Comparison of ENCODE assay signal across 8 cellular contexts in the genomic region with DNA sequence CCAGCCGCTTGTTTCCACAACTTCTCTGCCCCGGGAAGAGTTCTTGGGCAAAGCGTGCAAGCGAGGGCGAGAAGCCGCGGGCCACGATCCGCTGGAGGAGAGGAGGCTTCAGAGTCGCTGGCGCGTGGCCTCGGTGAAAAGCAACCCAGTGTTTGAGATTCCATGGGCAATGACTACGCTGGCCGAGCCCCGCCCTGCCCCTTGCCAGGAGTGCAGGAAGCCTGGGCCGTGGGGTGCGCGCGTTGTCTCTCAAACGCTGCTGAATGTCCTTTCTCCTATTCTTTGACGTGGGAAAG. TPM values are rescaled to one million over a fixed set of nuclear protein-coding genes. Genes with fewer than 3 reads are reported as not detected.
A peak's percentile ranks its signal among the peaks of the same experiment; 100 is the strongest.
DNase-seq lines count a peak whose midpoint lies in the region; FAIRE-seq and TF ChIP-seq lines count a peak whose summit lies in the region.

No MANE protein-coding gene starts in this region.

- H3K4me1 ChIP-seq in DOHH2 (ENCODE audit: control insufficient read depth, low read length) (no peaks in the 10 kb centered on the region; the same call in 1 of the 2 replicates), OCI-LY1 (ENCODE audit: insufficient read depth, low read length, severe bottlenecking) (no peaks in the 10 kb centered on the region), esophagus (ENCODE audit: control insufficient read depth in 2 of 2, insufficient read depth in 2 of 2, low read length in 1 of 2) (peaks cover 4 to 14% of the 10 kb centered on the region in 2 donors)

- TF ChIP-seq POLR2A in GM12891 (IDR thresholded peaks at IDR 0.05; ENCODE audit: low read depth, low read length) = no peak

- H3K79me2 ChIP-seq in DOHH2 (ENCODE audit: control insufficient read depth, low read length) = no peaks in the 10 kb centered on the region
- no peaks in the 10 kb centered on the region for H3K79me2 ChIP-seq in OCI-LY1 (ENCODE audit: insufficient read depth, low read length)
- H3K79me2 ChIP-seq in neural cell (replicated peaks; ENCODE audit: insufficient read depth, low read length) = no peaks in the 10 kb centered on the region

- H3F3A ChIP-seq in DOHH2 (ENCODE audit: control insufficient read depth, insufficient read depth) (no peaks in the 10 kb centered on the region), OCI-LY1 (ENCODE audit: insufficient read depth, low read length) (no peaks in the 10 kb centered on the region), neural cell (ENCODE audit: insufficient read depth, low read length, poor library complexity, severe bottlenecking) (no peaks in the 10 kb centered on the region)

- no peak for TF ChIP-seq RAD21 in neural cell (conservative IDR thresholded peaks at IDR 0.05)

- H4K20me1 ChIP-seq in DOHH2 (ENCODE audit: control insufficient read depth, insufficient read depth, low read depth, low read length) (no peaks in the 10 kb centered on the region), OCI-LY1 (ENCODE audit: insufficient read depth, low read length) (no peaks in the 10 kb centered on the region), neural cell (ENCODE audit: insufficient read depth) (no peaks in the 10 kb centered on the region)

- H3K9me3 ChIP-seq in DOHH2 (ENCODE audit: control insufficient read depth, insufficient read depth, low read length) = no peaks in the 10 kb centered on the region
- no peaks in the 10 kb centered on the region for H3K9me3 ChIP-seq in OCI-LY1 (ENCODE audit: low read length)
- peaks cover 0 to 3% of the 10 kb centered on the region in 2 donors for H3K9me3 ChIP-seq in esophagus (ENCODE audit: control insufficient read depth in 2 of 2, insufficient read depth in 1 of 2, low read depth in 1 of 2, low read length in 1 of 2)
- no peaks in the 10 kb centered on the region for H3K9me3 ChIP-seq in neural cell (ENCODE audit: low read length)

- H3K9ac ChIP-seq in OCI-LY1 (ENCODE audit: low read length) (no peak overlapping the region), neural cell (ENCODE audit: low read length) (peak overlapping the region; percentile 67)

- H2AFZ ChIP-seq in OCI-LY1 (ENCODE audit: low read length) = no peak overlapping the region
- peak overlapping the region; percentile 80 for H2AFZ ChIP-seq in neural cell (ENCODE audit: low read depth, low read length)

- H3K27me3 ChIP-seq in DOHH2 (ENCODE audit: control insufficient read depth, low read length) = peaks cover 16% of the 10 kb centered on the region
- H3K27me3 ChIP-seq in OCI-LY1 (ENCODE audit: insufficient read depth, low read length) = peaks cover 3% of the 10 kb centered on the region; the same call in 1 of the 2 replicates
- no peaks in the 10 kb centered on the region for H3K27me3 ChIP-seq in esophagus (ENCODE audit: control insufficient read depth in 1 of 2, insufficient read depth in 2 of 2, low read length in 2 of 2)
- peaks cover 17% of the 10 kb centered on the region for H3K27me3 ChIP-seq in neural cell (ENCODE audit: insufficient read depth, low read depth, low read length)

- H3K4me3 ChIP-seq in DOHH2 (ENCODE audit: low read length) = peak overlapping the region; percentile 64
- peak overlapping the region; percentile 38 for H3K4me3 ChIP-seq in OCI-LY1 (ENCODE audit: low read depth, low read length, poor library complexity, severe bottlenecking)
- peak overlapping the region; percentile 44 to 46 for H3K4me3 ChIP-seq in esophagus (ENCODE audit: low read depth in 1 of 2, low read length in 2 of 2)
- peak overlapping the region; percentile 76 for H3K4me3 ChIP-seq in neural cell (ENCODE audit: low read length)

- H3K36me3 ChIP-seq in DOHH2 (ENCODE audit: control insufficient read depth, low read length) (no peaks in the 10 kb centered on the region), OCI-LY1 (ENCODE audit: insufficient read depth, low read length) (no peaks in the 10 kb centered on the region), esophagus (ENCODE audit: control insufficient read depth in 2 of 2, insufficient read depth in 2 of 2, low read length in 1 of 2) (no peaks in the 10 kb centered on the region), neural cell (ENCODE audit: insufficient read depth, low read length) (no peaks in the 10 kb centered on the region)

- H3K27ac ChIP-seq in DOHH2 (ENCODE audit: low read depth, low read length) (no peak overlapping the region), OCI-LY1 (ENCODE audit: low read depth, low read length, poor library complexity, severe bottlenecking) (no peak overlapping the region), esophagus (ENCODE audit: low read depth in 2 of 2, low read length in 1 of 2) (peak overlapping the region in 1 of 2 donors; percentile 71), neural cell (ENCODE audit: low read length) (no peak overlapping the region)

- TF ChIP-seq EP300 in neural cell (conservative IDR thresholded peaks at IDR 0.05; ENCODE audit: poor library complexity, severe bottlenecking) = no peak

- H3K4me2 ChIP-seq in DOHH2 (ENCODE audit: low read length) (peak overlapping the region; percentile 64), OCI-LY1 (ENCODE audit: low read length) (peak overlapping the region; percentile 19; the same call in 1 of the 2 replicates), neural cell (ENCODE audit: low read length) (no peak overlapping the region)

- FAIRE-seq in GM12891 (lab: Jason Lieb, UNC) = no peak

- H3K9me2 ChIP-seq in DOHH2 (replicated peaks; ENCODE audit: control insufficient read depth, low read length) (no peaks in the 10 kb centered on the region), OCI-LY1 (ENCODE audit: low read depth, low read length) (no peaks in the 10 kb centered on the region), neural cell (ENCODE audit: insufficient read depth, low read length) (no peaks in the 10 kb centered on the region)

- TF ChIP-seq CTCF in DOHH2 (IDR thresholded peaks at IDR 0.05; ENCODE audit: low read depth, low read length, poor library complexity, severe bottlenecking) (no peak), OCI-LY1 (IDR thresholded peaks at IDR 0.05; ENCODE audit: low read length) (no peak), neural cell (IDR thresholded peaks at IDR 0.05; ENCODE audit: poor library complexity, severe bottlenecking) (no peak)

- no peak for DNase-seq in UCSD-AML1 (lab: John Stamatoyannopoulos, UW; ENCODE audit: unreplicated experiment)
- DNase-seq in NCI-H2171 (lab: John Stamatoyannopoulos, UW) = no peak
- no peak for DNase-seq in GM12891 (ENCODE audit: insufficient read length, low spot score)
- DNase-seq in dedifferentiated amniotic fluid mesenchymal stem cell (ENCODE audit: extremely low spot score) = no peak

- 6 to 8% methylated on average over 21 to 22 of the region's 22 CpGs for WGBS in esophagus, 2 donors

TF ChIP-seq in neural cell, 6 proteins besides CTCF, POLR2A, EP300 and RAD21 (continues in another document):
- no peak for TF ChIP-seq POLR2AphosphoS5 (IDR thresholded peaks at IDR 0.05)
- TF ChIP-seq TAF1 (IDR thresholded peaks at IDR 0.05; ENCODE audit: low read depth) = no peak

TF ChIP-seq in GM12891, 5 proteins besides CTCF, POLR2A, EP300 and RAD21:
- no peak for TF ChIP-seq POU2F2 (IDR thresholded peaks at IDR 0.05; ENCODE audit: low read depth, low read length)
- no peak for TF ChIP-seq TAF1 (IDR thresholded peaks at IDR 0.05; ENCODE audit: low read depth, low read length)
- TF ChIP-seq POLR2AphosphoS5 (IDR thresholded peaks at IDR 0.05; ENCODE audit: low read depth, low read length) = no peak
- TF ChIP-seq SPI1 (IDR thresholded peaks at IDR 0.05; ENCODE audit: low read depth, low read length) = no peak
- no peak for TF ChIP-seq PAX5 (IDR thresholded peaks at IDR 0.05; ENCODE audit: insufficient read depth, low read length, severe bottlenecking)

RNA-seq across cellular contexts. Expression of a gene that starts 27.5 kb away (rescaled TPM):
- polyA plus RNA-seq in esophagus = 10 to 100 TPM; 13.7 to 15.7 TPM
- 25.1 and 28.5 TPM in 2 replicates for polyA plus RNA-seq in neural cell
- polyA minus RNA-seq in neural cell = 34.5 and 38.5 TPM in 2 replicates
- 12.6 TPM for polyA plus RNA-seq in GM12891 (2012; ENCODE audit: low read depth, missing spikeins)

RNA-seq across cellular contexts. Expression of a gene that starts 37.5 kb away (rescaled TPM):
- polyA plus RNA-seq in esophagus (1 to 10 TPM; 1.1 to 1.8 TPM), neural cell (0.14 TPM in 1 of 2 replicates, not detected in the other)
- polyA minus RNA-seq in neural cell = 0.49 TPM in 1 of 2 replicates, not detected in the other
- 0.26 TPM for polyA plus RNA-seq in GM12891 (2012; ENCODE audit: low read depth, missing spikeins)
